8 cellular contexts compared by ENCODE assay signal in the genomic region with DNA sequence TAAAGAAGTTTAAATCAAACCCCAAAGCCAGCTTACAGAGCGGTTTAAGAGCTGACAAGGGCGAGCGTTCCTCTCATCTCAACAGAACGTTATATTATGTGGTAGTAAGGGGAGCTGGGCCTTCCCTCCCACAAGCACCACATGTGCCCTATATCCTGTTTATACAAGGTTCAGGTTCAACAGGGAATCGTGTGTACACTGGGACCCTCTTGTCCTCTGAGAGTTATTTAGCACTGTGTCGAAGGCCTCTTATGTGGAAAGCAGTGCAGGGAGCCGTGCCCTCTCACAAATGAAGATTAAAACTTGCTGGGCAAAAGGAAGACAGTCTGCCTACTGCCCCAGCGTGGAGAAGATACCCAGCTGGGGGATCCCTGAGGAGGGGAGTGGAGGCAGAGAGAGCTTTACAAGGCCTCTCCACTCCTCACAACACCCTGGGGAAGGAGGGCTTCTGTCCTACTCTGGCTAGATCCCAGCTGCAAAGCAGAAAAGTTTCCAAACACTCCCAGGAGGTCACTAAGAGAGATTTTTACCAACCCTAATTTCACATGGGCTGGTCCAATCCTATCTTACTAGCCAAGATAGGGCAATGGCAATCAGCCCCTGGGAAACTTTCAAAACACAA. TPM values are rescaled to one million over a fixed set of nuclear protein-coding genes. Genes with fewer than 3 reads are reported as not detected.
A peak's percentile ranks its signal among the peaks of the same experiment; 100 is the strongest.
DNase-seq lines count a peak whose midpoint lies in the region; ATAC-seq and TF ChIP-seq lines count a peak whose summit lies in the region.

No MANE protein-coding gene starts in this region.

- H3K27me3 ChIP-seq in RWPE2 (ENCODE audit: insufficient read depth, poor library complexity, severe bottlenecking) (no peaks in the 10 kb centered on the region), esophagus (ENCODE audit: control insufficient read depth in 1 of 2, insufficient read depth in 2 of 2, low read length in 2 of 2) (no peaks in the 10 kb centered on the region), prostate gland (replicated peaks; ENCODE audit: insufficient read depth) (no peaks in the 10 kb centered on the region)

- no peaks in the 10 kb centered on the region for H3K9me3 ChIP-seq in RWPE2 (ENCODE audit: severe bottlenecking)
- H3K9me3 ChIP-seq in esophagus (ENCODE audit: control insufficient read depth in 2 of 2, insufficient read depth in 1 of 2, low read depth in 1 of 2, low read length in 1 of 2): no peaks in the 10 kb centered on the region
- H3K9me3 ChIP-seq in prostate gland: no peaks in the 10 kb centered on the region

- peak; percentile 26 for DNase-seq in DMS 273 (lab: John Stamatoyannopoulos, UW; ENCODE audit: unreplicated experiment)
- no peak for DNase-seq in DMS 273 treated with DMSO at 0.1 percent for 48 hours (lab: John Stamatoyannopoulos, UW)
- DNase-seq in RWPE2 (ENCODE audit: low spot score): no peak
- peak; percentile 44 for DNase-seq in prostate gland (ENCODE audit: low spot score)
- DNase-seq in caudate nucleus (lab: John Stamatoyannopoulos, UW): no peak

- ATAC-seq in RWPE2 (ENCODE audit: low read depth): no peak
- no peak for ATAC-seq in GM21619 (IDR thresholded peaks at IDR 0.05; ENCODE audit: unreplicated experiment)
- no peak for ATAC-seq in HG02884 (IDR thresholded peaks at IDR 0.05; ENCODE audit: unreplicated experiment)

- H3K4me3 ChIP-seq in RWPE2 (ENCODE audit: severe bottlenecking) (peak overlapping the region; percentile 84), esophagus (ENCODE audit: low read depth in 1 of 2, low read length in 2 of 2) (peak overlapping the region; percentile 70 to 88), prostate gland (peak overlapping the region; percentile 95 to 96)

- TF ChIP-seq CTCF in RWPE2 (IDR thresholded peaks at IDR 0.05; ENCODE audit: poor library complexity, severe bottlenecking): no peak
- no peak for TF ChIP-seq CTCF in prostate gland (IDR thresholded peaks at IDR 0.05)

- H3K27ac ChIP-seq in RWPE2 (ENCODE audit: poor library complexity, severe bottlenecking) (no peak overlapping the region), esophagus (ENCODE audit: low read depth in 2 of 2, low read length in 1 of 2) (peak overlapping the region; percentile 38 to 91), prostate gland (peak overlapping the region; percentile 92 to 97), caudate nucleus (ENCODE audit: low read depth, low read length) (no peak overlapping the region)

- 56 to 64% methylated on average over 8 of the region's 8 CpGs for WGBS in esophagus, 2 donors
- WGBS in prostate gland: 26% methylated on average over 8 of the region's 8 CpGs

- H3K4me1 ChIP-seq in RWPE2 (ENCODE audit: insufficient read depth, poor library complexity, severe bottlenecking): peaks cover 42% of the 10 kb centered on the region
- peaks cover 10 to 13% of the 10 kb centered on the region in 2 donors for H3K4me1 ChIP-seq in esophagus (ENCODE audit: control insufficient read depth in 2 of 2, insufficient read depth in 2 of 2, low read length in 1 of 2)
- H3K4me1 ChIP-seq in prostate gland (replicated peaks): peaks cover 22% of the 10 kb centered on the region

- intact Hi-C loops in prostate gland (cut with DNase I): loop anchor here (10.0 kb wide), 3 partner anchors 370 to 630 kb away; no protein-coding TSS in a partner anchor

- peak; percentile 9 for TF ChIP-seq POLR2A in prostate gland (IDR thresholded peaks at IDR 0.05)

- H3K36me3 ChIP-seq in RWPE2 (ENCODE audit: low read depth): peaks cover 47% of the 10 kb centered on the region
- H3K36me3 ChIP-seq in esophagus (ENCODE audit: control insufficient read depth in 2 of 2, insufficient read depth in 2 of 2, low read length in 1 of 2): peaks cover 3 to 10% of the 10 kb centered on the region in 2 donors
- no peaks in the 10 kb centered on the region for H3K36me3 ChIP-seq in prostate gland

RNA-seq across cellular contexts. Expression of a gene that starts 2.9 kb away (rescaled TPM):
- polyA plus RNA-seq in esophagus: 10 to 100 TPM; 33.1 to 43.9 TPM
- 100 to 1,000 TPM; 157 to 246 TPM for total RNA-seq in prostate gland

Comparison
In these comparisons a context has a peak if more than half of its experiments do, and no peak if none do; other contexts are left out.
1. DNase-seq: peak in DMS 273 (single experiment) and prostate gland (single experiment); none in DMS 273 treated with DMSO at 0.1 percent for 48 hours (single experiment), RWPE2 (single experiment) and caudate nucleus (0 of 61).
2. H3K27ac ChIP-seq: peak in esophagus (2 of 2) and prostate gland (2 of 2); none in RWPE2 (single experiment) and caudate nucleus (single experiment).
3. Peak in every context shown above with its lines, with median percentiles within 50 percentile points of each other: H3K4me3 ChIP-seq.